19 cellular contexts compared by ENCODE assay signal in genomic region chr5:138656916-138657315, GRCh38.
DNase-seq lines count a peak whose midpoint lies in the region; ATAC-seq, FAIRE-seq and TF ChIP-seq lines count a peak whose summit lies in the region.
"Had no signal": no experiment of that assay in that cellular context is flagged by ENCODE, and none has a peak within 500 bp of the region (broad histone marks: within the 10 kb centered on the region; RNA-seq: fewer than 3 reads in every experiment).

No MANE protein-coding gene starts in this region.

- no peak overlapping the region for H3K9ac ChIP-seq in kidney (ENCODE audit: low read length in 2 of 2)
- H3K9ac ChIP-seq: KMS-11 had no signal

- H3K27me3 ChIP-seq in RWPE2 (ENCODE audit: insufficient read depth, poor library complexity, severe bottlenecking), result no peaks in the 10 kb centered on the region
- H3K27me3 ChIP-seq in sigmoid colon, result no peaks in the 10 kb centered on the region

- H3K27ac Mint-ChIP-seq in activated naive CD4-positive, alpha-beta T cell treated with anti-CD3 and anti-CD28 coated beads, Interleukin-2, amount 50 U/mL, for 24 hours, result peak overlapping the region; percentile 86
- H3K27ac Mint-ChIP-seq in natural killer cell, result no peak overlapping the region
- H3K27ac Mint-ChIP-seq: B cell had no signal

- TF ChIP-seq CTCF in RWPE2 (IDR thresholded peaks at IDR 0.05; ENCODE audit: poor library complexity, severe bottlenecking) (no peak), kidney (IDR thresholded peaks at IDR 0.05; ENCODE audit: borderline replicate concordance, extremely low read depth, insufficient read depth) (no peak), sigmoid colon (IDR thresholded peaks at IDR 0.05) (no peak), natural killer cell (IDR thresholded peaks at IDR 0.05) (no peak)

- H3K4me1 ChIP-seq in RWPE2 (ENCODE audit: insufficient read depth, poor library complexity, severe bottlenecking) (no peaks in the 10 kb centered on the region), kidney (ENCODE audit: control insufficient read depth in 1 of 2, insufficient read depth in 1 of 2, low read depth in 1 of 2, low read length in 2 of 2) (no peaks in the 10 kb centered on the region), sigmoid colon (peaks cover 0 to 12% (median 10%) of the 10 kb centered on the region in 4 donors)

- no peak for TF ChIP-seq POLR2A in sigmoid colon (IDR thresholded peaks at IDR 0.05)

- no peak for TF ChIP-seq EP300 in sigmoid colon (IDR thresholded peaks at IDR 0.05)

- DNase-seq in activated naive CD4-positive, alpha-beta T cell (lab: John Stamatoyannopoulos, UW), result no peak
- DNase-seq in RWPE2 (ENCODE audit: low spot score), result peak; percentile 34
- DNase-seq in kidney, result peak; percentile 13
- peak; percentile 35 for DNase-seq in sigmoid colon
- DNase-seq in NCI-H526 treated with DMSO at 0.1 percent for 48 hours (lab: John Stamatoyannopoulos, UW), result no peak
- DNase-seq in natural killer cell, result no peak
- DNase-seq: CD4-positive, CD25-positive, alpha-beta regulatory T cell; COR-L47; NCI-H1417 treated with DMSO at 0.1 percent for 48 hours; NCI-H187 treated with DMSO at 0.1 percent for 48 hours; NCI-H345; NCI-H524 treated with DMSO at 0.1 percent for 48 hours; PC-3 had no signal

- 78 to 80% methylated on average over 4 of the region's 4 CpGs for WGBS in sigmoid colon, 2 donors

- peaks cover 59% of the 10 kb centered on the region for H3K27me3 Mint-ChIP-seq in activated naive CD4-positive, alpha-beta T cell treated with anti-CD3 and anti-CD28 coated beads, Interleukin-2, amount 50 U/mL, for 24 hours
- peaks cover 74 to 91% of the 10 kb centered on the region in 2 donors for H3K27me3 Mint-ChIP-seq in natural killer cell (ENCODE audit: low read depth in 2 of 2)

- H3K9me3 Mint-ChIP-seq in activated naive CD4-positive, alpha-beta T cell treated with anti-CD3 and anti-CD28 coated beads, Interleukin-2, amount 50 U/mL, for 24 hours, result peaks cover 4% of the 10 kb centered on the region
- H3K9me3 Mint-ChIP-seq in natural killer cell, result no peaks in the 10 kb centered on the region

- peaks cover 2% of the 10 kb centered on the region for H3K36me3 Mint-ChIP-seq in activated naive CD4-positive, alpha-beta T cell treated with anti-CD3 and anti-CD28 coated beads, Interleukin-2, amount 50 U/mL, for 24 hours
- no peaks in the 10 kb centered on the region for H3K36me3 Mint-ChIP-seq in natural killer cell
- H3K36me3 Mint-ChIP-seq: CD4-positive, CD25-positive, alpha-beta regulatory T cell had no signal

- FAIRE-seq in kidney (lab: Jason Lieb, UNC), result no peak
- FAIRE-seq: G401.6 had no signal

- H3K4me3 ChIP-seq in RWPE2 (ENCODE audit: severe bottlenecking) (no peak overlapping the region), kidney (ENCODE audit: low read length in 2 of 2) (no peak overlapping the region), sigmoid colon (no peak overlapping the region)

- H3K27ac ChIP-seq in RWPE2 (ENCODE audit: poor library complexity, severe bottlenecking), result no peak overlapping the region
- H3K27ac ChIP-seq in kidney (ENCODE audit: low read depth in 2 of 2, low read length in 2 of 2), result no peak overlapping the region
- peak overlapping the region in 3 of 4 donors; percentile 4 to 54 (median 34) for H3K27ac ChIP-seq in sigmoid colon
- H3K27ac ChIP-seq: KMS-11, RWPE1 had no signal

- intact Hi-C loops in kidney (cut with DNase I), result no loop called here
- intact Hi-C loops in sigmoid colon (cut with DNase I), result no loop called here
- intact Hi-C loops in natural killer cell (cut with micrococcal nuclease), result no loop called here

- no peak overlapping the region for H3K4me3 Mint-ChIP-seq in activated naive CD4-positive, alpha-beta T cell treated with anti-CD3 and anti-CD28 coated beads, Interleukin-2, amount 50 U/mL, for 24 hours
- no peak overlapping the region for H3K4me3 Mint-ChIP-seq in natural killer cell
- H3K4me3 Mint-ChIP-seq: B cell; CD4-positive, CD25-positive, alpha-beta regulatory T cell had no signal

- H3K36me3 ChIP-seq in RWPE2 (ENCODE audit: low read depth), result no peaks in the 10 kb centered on the region
- no peaks in the 10 kb centered on the region for H3K36me3 ChIP-seq in kidney (ENCODE audit: control insufficient read depth in 1 of 2, insufficient read depth in 2 of 2, low read length in 2 of 2)
- H3K36me3 ChIP-seq in sigmoid colon, result no peaks in the 10 kb centered on the region

- H3K9me3 ChIP-seq in RWPE2 (ENCODE audit: severe bottlenecking) (no peaks in the 10 kb centered on the region), kidney (ENCODE audit: control insufficient read depth in 1 of 2, low read length in 2 of 2) (no peaks in the 10 kb centered on the region), sigmoid colon (no peaks in the 10 kb centered on the region)

- peaks cover 29% of the 10 kb centered on the region for H3K4me1 Mint-ChIP-seq in activated naive CD4-positive, alpha-beta T cell treated with anti-CD3 and anti-CD28 coated beads, Interleukin-2, amount 50 U/mL, for 24 hours
- H3K4me1 Mint-ChIP-seq in natural killer cell, result peaks cover 24 to 27% of the 10 kb centered on the region in 2 donors

- no peak for ATAC-seq in RWPE2 (ENCODE audit: low read depth)
- ATAC-seq in HG03097 (IDR thresholded peaks at IDR 0.05; ENCODE audit: low FRiP score, unreplicated experiment), result no peak
- ATAC-seq in natural killer cell, result no peak
- ATAC-seq: PC-3 had no signal

Comparison
In these comparisons a context has a peak if more than half of its experiments do, and no peak if none do; other contexts are left out.
1. DNase-seq: peak in RWPE2 (single experiment), kidney (single experiment) and sigmoid colon (single experiment); none in activated naive CD4-positive, alpha-beta T cell (0 of 4), NCI-H526 treated with DMSO at 0.1 percent for 48 hours (single experiment) and natural killer cell (single experiment).
2. H3K27ac ChIP-seq: peak in sigmoid colon (3 of 4); none in RWPE2 (single experiment) and kidney (0 of 2).